ENCODE assay signal across 8 cellular contexts in genomic region chr1:214439352-214440119, GRCh38.
DNase-seq lines count a peak whose midpoint lies in the region; ATAC-seq and TF ChIP-seq lines count a peak whose summit lies in the region.

No MANE protein-coding gene starts in this region.

- H4K20me1 ChIP-seq in Loucy (ENCODE audit: insufficient read depth, low read length, poor library complexity, severe bottlenecking): no peaks in the 10 kb centered on the region

- CTCF ChIA-PET in HEK293 (lab: Yijun Ruan, JAX): interaction anchor here (1.3 kb wide), 1 partner anchor 108 kb away, joined by 3 read pairs; no protein-coding TSS in a partner anchor

- peaks cover 9 to 19% of the 10 kb centered on the region in 2 donors for H3K4me1 Mint-ChIP-seq in effector memory CD8-positive, alpha-beta T cell (ENCODE audit: low read depth in 2 of 2)
- peaks cover 60% of the 10 kb centered on the region for H3K4me1 Mint-ChIP-seq in nephron progenitor cell

- no peak for TF ChIP-seq CTCF in HEK293 (tag by site-specific recombination; IDR thresholded peaks at IDR 0.05)
- no peak for TF ChIP-seq CTCF in Loucy (conservative IDR thresholded peaks at IDR 0.05; ENCODE audit: low read length)
- no peak for TF ChIP-seq CTCF in RWPE2 (IDR thresholded peaks at IDR 0.05; ENCODE audit: poor library complexity, severe bottlenecking)
- no peak for TF ChIP-seq CTCF in nephron progenitor cell (IDR thresholded peaks at IDR 0.05)

- H3K9me3 ChIP-seq in HEK293 (ENCODE audit: control insufficient read depth, insufficient read depth, low read depth, low read length) (no peaks in the 10 kb centered on the region), Loucy (ENCODE audit: insufficient read depth, low read depth, low read length) (no peaks in the 10 kb centered on the region), RWPE2 (ENCODE audit: severe bottlenecking) (no peaks in the 10 kb centered on the region)

- H3K9me2 ChIP-seq in Loucy (replicated peaks; ENCODE audit: low read depth, low read length): no peaks in the 10 kb centered on the region

- no peaks in the 10 kb centered on the region for H3K79me2 ChIP-seq in Loucy (ENCODE audit: insufficient read depth, low read length)

- peak overlapping the region; percentile 21; the same call in 1 of the 2 replicates for H3K4me3 ChIP-seq in HEK293 (ENCODE audit: low read depth, low read length)
- H3K4me3 ChIP-seq in Loucy (ENCODE audit: low read length, poor library complexity, severe bottlenecking): peak overlapping the region; percentile 43
- H3K4me3 ChIP-seq in RWPE2 (ENCODE audit: severe bottlenecking): no peak overlapping the region

- H3K9me3 Mint-ChIP-seq in effector memory CD8-positive, alpha-beta T cell: no peaks in the 10 kb centered on the region
- H3K9me3 Mint-ChIP-seq in nephron progenitor cell: no peaks in the 10 kb centered on the region

- H3K27me3 ChIP-seq in Loucy (ENCODE audit: insufficient read depth, low read length, poor library complexity, severe bottlenecking) (no peaks in the 10 kb centered on the region), RWPE2 (ENCODE audit: insufficient read depth, poor library complexity, severe bottlenecking) (no peaks in the 10 kb centered on the region)

- POLR2A ChIA-PET in HEK293 (lab: Yijun Ruan, JAX): no interaction called here

- peak; percentile 68 for DNase-seq in activated CD4-positive, alpha-beta T cell treated with anti-CD3 and anti-CD28 coated beads for 48 hours
- DNase-seq in activated CD4-positive, alpha-beta T cell treated with anti-CD3 and anti-CD28 coated beads, Interleukin-2, amount 50 U/mL, for 4 hours: no peak
- peak; percentile 73 for DNase-seq in RWPE2 (ENCODE audit: low spot score)
- DNase-seq in effector memory CD8-positive, alpha-beta T cell: peak in 1 of 3 experiments; percentile 5
- DNase-seq in nephron progenitor cell: peak; percentile 15
- no peak for DNase-seq in D341Med (ENCODE audit: low spot score)

- H3K27ac ChIP-seq in HEK293 (ENCODE audit: extremely low read depth, low read depth, low read length) (peak overlapping the region; percentile 89), RWPE2 (ENCODE audit: poor library complexity, severe bottlenecking) (peak overlapping the region; percentile 88)

- H3F3A ChIP-seq in Loucy (ENCODE audit: low read depth): peaks cover 17% of the 10 kb centered on the region

- no peak overlapping the region for H2AFZ ChIP-seq in Loucy (ENCODE audit: low read length)

- peak; percentile 81 for ATAC-seq in RWPE2 (ENCODE audit: low read depth)
- peak; percentile 65 for ATAC-seq in effector memory CD8-positive, alpha-beta T cell (replicated peaks)

- peak overlapping the region; percentile 64 for H3K9ac ChIP-seq in Loucy (ENCODE audit: low read depth, low read length, poor library complexity, severe bottlenecking)

- H3K4me3 Mint-ChIP-seq in effector memory CD8-positive, alpha-beta T cell: peak overlapping the region; percentile 17 to 56
- H3K4me3 Mint-ChIP-seq in nephron progenitor cell: peak overlapping the region; percentile 21

- H3K36me3 ChIP-seq in HEK293 (ENCODE audit: control insufficient read depth in 2 of 2, insufficient read depth in 1 of 2, low read length in 2 of 2) (no peaks in the 10 kb centered on the region), Loucy (ENCODE audit: insufficient read depth, low read length) (no peaks in the 10 kb centered on the region), RWPE2 (ENCODE audit: low read depth) (0 out of 2 replicates have a peak, but pooled peaks cover 6% of the 10 kb centered on the region)

- H3K27me3 Mint-ChIP-seq in effector memory CD8-positive, alpha-beta T cell: no peaks in the 10 kb centered on the region
- peaks cover 9% of the 10 kb centered on the region for H3K27me3 Mint-ChIP-seq in nephron progenitor cell (ENCODE audit: low read depth, poor library complexity)

- H3K4me1 ChIP-seq in HEK293 (ENCODE audit: control insufficient read depth, insufficient read depth, low read length) (peaks cover 19% of the 10 kb centered on the region), Loucy (ENCODE audit: insufficient read depth, low read length, poor library complexity, severe bottlenecking) (peaks cover 66% of the 10 kb centered on the region), RWPE2 (ENCODE audit: insufficient read depth, poor library complexity, severe bottlenecking) (peaks cover 35% of the 10 kb centered on the region)

- H3K4me2 ChIP-seq in Loucy (ENCODE audit: low read depth, low read length, poor library complexity, severe bottlenecking): peak overlapping the region; percentile 72

- H3K36me3 Mint-ChIP-seq in effector memory CD8-positive, alpha-beta T cell (ENCODE audit: insufficient read depth): no peaks in the 10 kb centered on the region
- peaks cover 27% of the 10 kb centered on the region for H3K36me3 Mint-ChIP-seq in nephron progenitor cell (ENCODE audit: low read depth)

- H3K27ac Mint-ChIP-seq in effector memory CD8-positive, alpha-beta T cell: peak overlapping the region; percentile 7 to 79
- peak overlapping the region; percentile 95 for H3K27ac Mint-ChIP-seq in nephron progenitor cell

TF ChIP-seq in HEK293, 187 proteins besides CTCF, POLR2A, EP300 and RAD21 (continues in another document):
- TF ChIP-seq ZFP37 (tag by site-specific recombination; IDR thresholded peaks at IDR 0.05): peak; percentile 95
- peak; percentile 19; the same call in 1 of the 2 replicates for TF ChIP-seq ZNF654 (tag by site-specific recombination; IDR thresholded peaks at IDR 0.05; ENCODE audit: low read depth)
- TF ChIP-seq ZNF626 (tag by site-specific recombination; IDR thresholded peaks at IDR 0.05): no peak
- TF ChIP-seq ZSCAN16 (tag by site-specific recombination; IDR thresholded peaks at IDR 0.05): peak; percentile 36; the same call in 1 of the 2 replicates
- TF ChIP-seq, protein P1, sequence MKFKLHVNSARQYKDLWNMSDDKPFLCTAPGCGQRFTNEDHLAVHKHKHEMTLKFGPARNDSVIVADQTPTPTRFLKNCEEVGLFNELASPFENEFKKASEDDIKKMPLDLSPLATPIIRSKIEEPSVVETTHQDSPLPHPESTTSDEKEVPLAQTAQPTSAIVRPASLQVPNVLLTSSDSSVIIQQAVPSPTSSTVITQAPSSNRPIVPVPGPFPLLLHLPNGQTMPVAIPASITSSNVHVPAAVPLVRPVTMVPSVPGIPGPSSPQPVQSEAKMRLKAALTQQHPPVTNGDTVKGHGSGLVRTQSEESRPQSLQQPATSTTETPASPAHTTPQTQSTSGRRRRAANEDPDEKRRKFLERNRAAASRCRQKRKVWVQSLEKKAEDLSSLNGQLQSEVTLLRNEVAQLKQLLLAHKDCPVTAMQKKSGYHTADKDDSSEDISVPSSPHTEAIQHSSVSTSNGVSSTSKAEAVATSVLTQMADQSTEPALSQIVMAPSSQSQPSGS (tag by site-specific recombination; IDR thresholded peaks at IDR 0.05; ENCODE audit: low read depth): peak; percentile 90
- TF ChIP-seq ZBTB48 (tag by site-specific recombination; IDR thresholded peaks at IDR 0.05): no peak
- peak; percentile 22 for TF ChIP-seq SP2 (tag by site-specific recombination; IDR thresholded peaks at IDR 0.05)
- peak; percentile 81 for TF ChIP-seq ZNF558 (tag by site-specific recombination; IDR thresholded peaks at IDR 0.05)
- TF ChIP-seq ZSCAN4 (tag by site-specific recombination; IDR thresholded peaks at IDR 0.05): peak; percentile 73; the same call in 1 of the 2 replicates
- peak; percentile 90 for TF ChIP-seq ZSCAN23 (tag by site-specific recombination; IDR thresholded peaks at IDR 0.05)
- peak; percentile 83; the same call in 1 of the 2 replicates for TF ChIP-seq BCL11B (tag by site-specific recombination; IDR thresholded peaks at IDR 0.05; ENCODE audit: low read depth)
- TF ChIP-seq ZNF426 (tag by site-specific recombination; IDR thresholded peaks at IDR 0.05): no peak
- TF ChIP-seq ZBTB1 (tag by site-specific recombination; IDR thresholded peaks at IDR 0.05): peak; percentile 99
- TF ChIP-seq BCL11A (tag by site-specific recombination; IDR thresholded peaks at IDR 0.05; ENCODE audit: low read depth): peak; percentile 95; the same call in 1 of the 2 replicates
- peak; percentile 34; the same call in 1 of the 2 replicates for TF ChIP-seq ZNF600 (tag by site-specific recombination; IDR thresholded peaks at IDR 0.05)
- TF ChIP-seq ZBTB20 (tag by site-specific recombination; IDR thresholded peaks at IDR 0.05): peak; percentile 47
- TF ChIP-seq ZNF223 (tag by site-specific recombination; IDR thresholded peaks at IDR 0.05): no peak
- TF ChIP-seq PRDM6 (tag by site-specific recombination; IDR thresholded peaks at IDR 0.05): peak; percentile 94
- peak; percentile 61 for TF ChIP-seq SP3 (tag by site-specific recombination; IDR thresholded peaks at IDR 0.05)
- TF ChIP-seq, protein P2, sequence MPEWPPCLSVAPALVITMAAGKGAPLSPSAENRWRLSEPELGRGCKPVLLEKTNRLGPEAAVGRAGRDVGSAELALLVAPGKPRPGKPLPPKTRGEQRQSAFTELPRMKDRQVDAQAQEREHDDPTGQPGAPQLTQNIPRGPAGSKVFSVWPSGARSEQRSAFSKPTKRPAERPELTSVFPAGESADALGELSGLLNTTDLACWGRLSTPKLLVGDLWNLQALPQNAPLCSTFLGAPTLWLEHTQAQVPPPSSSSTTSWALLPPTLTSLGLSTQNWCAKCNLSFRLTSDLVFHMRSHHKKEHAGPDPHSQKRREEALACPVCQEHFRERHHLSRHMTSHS (tag by site-specific recombination; IDR thresholded peaks at IDR 0.05): peak; percentile 92

Comparison
In these comparisons a context has a peak if more than half of its experiments do, and no peak if none do; other contexts are left out.
1. DNase-seq: peak in activated CD4-positive, alpha-beta T cell treated with anti-CD3 and anti-CD28 coated beads for 48 hours (single experiment), RWPE2 (single experiment) and nephron progenitor cell (single experiment); none in activated CD4-positive, alpha-beta T cell treated with anti-CD3 and anti-CD28 coated beads, Interleukin-2, amount 50 U/mL, for 4 hours (0 of 2) and D341Med (single experiment).